In the genomic region with DNA sequence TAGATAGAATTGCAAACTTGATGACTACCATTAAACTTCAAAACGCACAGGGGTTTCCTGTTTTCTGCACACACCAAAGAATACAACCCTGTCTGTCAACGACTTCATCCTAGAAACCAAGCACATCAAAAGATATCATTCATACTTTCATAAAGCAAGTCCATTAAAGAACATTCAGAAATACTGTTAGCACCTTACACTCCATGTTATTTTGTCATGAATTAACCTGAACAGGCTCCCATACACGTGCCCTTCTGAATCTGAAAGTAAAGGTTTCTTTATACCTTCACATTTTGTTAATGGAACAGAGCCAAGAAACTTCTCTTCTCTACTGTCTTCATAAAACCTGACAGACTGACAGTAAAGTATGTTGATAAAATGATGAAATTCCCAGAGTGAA, we compare ENCODE assay signal across 3 cellular contexts.
TF ChIP-seq lines count a peak whose summit lies in the region.

No MANE protein-coding gene starts in this region.

TF ChIP-seq in GM23338, 12 proteins besides CTCF, POLR2A, EP300 and RAD21:
- no peak for TF ChIP-seq ZNF462 (CRISPR knock-in tag; IDR thresholded peaks at IDR 0.05)
- TF ChIP-seq ZNF331 (CRISPR knock-in tag; IDR thresholded peaks at IDR 0.05; ENCODE audit: low read depth) = no peak
- no peak for TF ChIP-seq ZNF114 (CRISPR knock-in tag; IDR thresholded peaks at IDR 0.05)
- no peak for TF ChIP-seq NANOG (IDR thresholded peaks at IDR 0.05; ENCODE audit: borderline replicate concordance)

TF ChIP-seq in K562, 482 proteins besides CTCF, POLR2A, EP300 and RAD21:
- TF ChIP-seq MYBL2 (IDR thresholded peaks at IDR 0.05; ENCODE audit: low read depth) (no peak), MYBL2 (CRISPR knock-in tag; IDR thresholded peaks at IDR 0.05; ENCODE audit: borderline replicate concordance) (no peak), SMARCA5 (IDR thresholded peaks at IDR 0.05) (no peak), NFIC (IDR thresholded peaks at IDR 0.05) (peak; percentile 51)

TF ChIP-seq in WTC11, 78 proteins besides CTCF, POLR2A, EP300 and RAD21:
- TF ChIP-seq HMGA2 (CRISPR knock-in tag; IDR thresholded peaks at IDR 0.05) (no peak), TCF7 (CRISPR knock-in tag; IDR thresholded peaks at IDR 0.05; ENCODE audit: low read depth) (no peak), ZNF416 (CRISPR knock-in tag; IDR thresholded peaks at IDR 0.05) (no peak), RORB (CRISPR knock-in tag; IDR thresholded peaks at IDR 0.05) (no peak), USF2 (CRISPR knock-in tag; IDR thresholded peaks at IDR 0.05) (no peak), IRF1 (CRISPR knock-in tag; IDR thresholded peaks at IDR 0.05) (no peak), SMAD4 (CRISPR knock-in tag; IDR thresholded peaks at IDR 0.05) (no peak)
TF ChIP-seq in WTC11: peak in this region for 0.
